In the genomic region with DNA sequence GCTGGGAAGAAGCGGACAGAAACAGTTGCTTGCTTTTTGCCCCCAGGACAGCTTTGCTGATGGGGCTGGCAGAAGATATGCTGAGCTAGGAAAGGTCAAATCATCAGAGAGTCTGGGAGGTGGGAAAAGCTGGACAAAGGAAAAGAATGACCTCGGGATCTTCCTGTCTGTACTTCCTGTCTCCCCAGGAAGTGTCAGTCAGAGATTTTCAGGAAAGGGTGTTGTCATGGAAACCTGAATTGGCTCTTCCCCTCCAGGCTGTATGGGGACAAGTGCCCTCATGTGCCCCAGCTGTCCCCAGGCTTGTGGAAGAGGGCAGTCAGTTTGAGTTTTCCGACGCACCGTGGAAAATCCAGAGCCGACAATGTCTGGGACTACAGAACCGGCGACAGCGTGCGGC, we compare ENCODE assay signal across 1 cellular context.
TF ChIP-seq lines count a peak whose summit lies in the region.

No MANE protein-coding gene starts in this region.

TF ChIP-seq in endothelial cell of umbilical vein, 7 proteins besides CTCF, POLR2A, EP300 and RAD21:
- TF ChIP-seq, protein P1, sequence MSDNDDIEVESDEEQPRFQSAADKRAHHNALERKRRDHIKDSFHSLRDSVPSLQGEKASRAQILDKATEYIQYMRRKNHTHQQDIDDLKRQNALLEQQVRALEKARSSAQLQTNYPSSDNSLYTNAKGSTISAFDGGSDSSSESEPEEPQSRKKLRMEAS (IDR thresholded peaks at IDR 0.05; ENCODE audit: insufficient read depth, insufficient read length), result no peak
- no peak for TF ChIP-seq EZH2 (IDR thresholded peaks at IDR 0.05; ENCODE audit: borderline replicate concordance, low read depth, low read length, severe bottlenecking)
- no peak for TF ChIP-seq FOS (IDR thresholded peaks at IDR 0.05; ENCODE audit: borderline replicate concordance, insufficient read depth, low read length)
- TF ChIP-seq MYC (IDR thresholded peaks at IDR 0.05; ENCODE audit: low read depth, low read length), result no peak
- TF ChIP-seq JUN (IDR thresholded peaks at IDR 0.05; ENCODE audit: borderline replicate concordance, insufficient read depth, insufficient read length, low read depth), result no peak
- no peak for TF ChIP-seq GATA2 (IDR thresholded peaks at IDR 0.05; ENCODE audit: insufficient read depth, insufficient read length, low read depth, low read length)
- TF ChIP-seq POLR2AphosphoS5 (IDR thresholded peaks at IDR 0.05; ENCODE audit: insufficient read depth, low read depth, low read length), result peak; percentile 24
